Comparison of ENCODE assay signal across 22 cellular contexts in genomic region chr2:132477962-132478361, GRCh38.
DNase-seq lines count a peak whose midpoint lies in the region; ATAC-seq and TF ChIP-seq lines count a peak whose summit lies in the region.
"Had no signal": no experiment of that assay in that cellular context is flagged by ENCODE, and none has a peak within 500 bp of the region (broad histone marks: within the 10 kb centered on the region; RNA-seq: fewer than 3 reads in every experiment).

No MANE protein-coding gene starts in this region.

- peak overlapping the region; percentile 79 for H3K27ac ChIP-seq in SK-N-MC
- H3K27ac ChIP-seq in gastrocnemius medialis, result no peak overlapping the region
- H3K27ac ChIP-seq: esophagus muscularis mucosa, heart left ventricle, RWPE1 had no signal

- H3K4me3 ChIP-seq in SK-N-MC, result peak overlapping the region; percentile 52
- H3K4me3 ChIP-seq in fibroblast of mammary gland (ENCODE audit: control insufficient read depth, low read depth, low read length), result no peak overlapping the region
- H3K4me3 ChIP-seq in gastrocnemius medialis, result no peak overlapping the region
- H3K4me3 ChIP-seq: esophagus muscularis mucosa, GM12878, heart left ventricle had no signal

- CTCF ChIA-PET in activated naive CD4-positive, alpha-beta T cell treated with anti-CD3 and anti-CD28 coated beads, Interleukin-2, amount 10 ng/mL, durations not matched to agents 7 days and 5 days (lab: Charles Lee), result no interaction called here

- no peak for TF ChIP-seq POLR2A in gastrocnemius medialis (IDR thresholded peaks at IDR 0.05)

- ATAC-seq in gastrocnemius medialis, result no peak
- ATAC-seq: activated CD4-positive, CD25-positive, alpha-beta regulatory T cell treated with anti-CD3 and anti-CD28 coated beads, Interleukin-2, amount 50 U/mL, for 24 hours; activated CD8-positive, alpha-beta T cell treated with anti-CD3 and anti-CD28 coated beads, Interleukin-2, amount 10 ng/mL, durations not matched to agents 7 days and 5 days; GM12878 had no signal

- peaks cover 13% of the 10 kb centered on the region for H3K9me3 Mint-ChIP-seq in activated naive CD4-positive, alpha-beta T cell treated with anti-CD3 and anti-CD28 coated beads, Interleukin-2, amount 10 ng/mL, durations not matched to agents 7 days and 5 days

- no peak overlapping the region for H3K4me3 Mint-ChIP-seq in activated naive CD4-positive, alpha-beta T cell treated with anti-CD3 and anti-CD28 coated beads, Interleukin-2, amount 10 ng/mL, durations not matched to agents 7 days and 5 days
- H3K4me3 Mint-ChIP-seq: activated CD8-positive, alpha-beta T cell treated with anti-CD3 and anti-CD28 coated beads, Interleukin-2, amount 10 ng/mL, durations not matched to agents 7 days and 5 days had no signal

- no peaks in the 10 kb centered on the region for H3K27me3 Mint-ChIP-seq in activated naive CD4-positive, alpha-beta T cell treated with anti-CD3 and anti-CD28 coated beads, Interleukin-2, amount 10 ng/mL, durations not matched to agents 7 days and 5 days

- no peak for TF ChIP-seq CTCF in fibroblast of mammary gland (conservative IDR thresholded peaks at IDR 0.05; ENCODE audit: control insufficient read depth, insufficient read depth, low read depth, low read length)
- no peak for TF ChIP-seq CTCF in gastrocnemius medialis (IDR thresholded peaks at IDR 0.05 in 4 of 5, conservative IDR thresholded peaks at IDR 0.05 in 1 of 5)

- H3K9ac ChIP-seq in SK-N-MC (ENCODE audit: insufficient read length), result no peak overlapping the region

- H3K9me3 ChIP-seq in SK-N-MC (ENCODE audit: low read depth, low read length) (no peaks in the 10 kb centered on the region), gastrocnemius medialis (no peaks in the 10 kb centered on the region)
- H3K9me3 ChIP-seq: esophagus muscularis mucosa, heart left ventricle had no signal

- DNase-seq in EH (ENCODE audit: low read depth), result peak; percentile 80
- peak; percentile 81 for DNase-seq in SK-N-MC (ENCODE audit: low read depth, low spot score)
- peak; percentile 88 for DNase-seq in fibroblast of mammary gland (ENCODE audit: low read depth)
- peak; percentile 48 for DNase-seq in stromal cell of bone marrow (ENCODE audit: low read depth)
- no peak for DNase-seq in gastrocnemius medialis
- no peak for DNase-seq in activated naive CD4-positive, alpha-beta T cell treated with anti-CD3 and anti-CD28 coated beads, Interleukin-2, amount 10 ng/mL, durations not matched to agents 7 days and 5 days
- no peak for DNase-seq in effector CD4-positive, alpha-beta T cell
- DNase-seq: activated CD8-positive, alpha-beta T cell treated with anti-CD3 and anti-CD28 coated beads, Interleukin-2, amount 10 ng/mL, durations not matched to agents 7 days and 5 days; activated T-cell treated with anti-CD3 and anti-CD28 coated beads, Interleukin-2, amount 50 U/mL, for 1 hour; amygdala; cerebellar nuclear complex; effector memory CD4-positive, alpha-beta T cell; GDM1; heart left ventricle; KBM-7; MV-4-11; NCI-H2029; NCI-H446 had no signal

- no peak overlapping the region for H3K27ac Mint-ChIP-seq in activated naive CD4-positive, alpha-beta T cell treated with anti-CD3 and anti-CD28 coated beads, Interleukin-2, amount 10 ng/mL, durations not matched to agents 7 days and 5 days
- H3K27ac Mint-ChIP-seq: activated CD8-positive, alpha-beta T cell treated with anti-CD3 and anti-CD28 coated beads, Interleukin-2, amount 10 ng/mL, durations not matched to agents 7 days and 5 days had no signal

- intact Hi-C loops in gastrocnemius medialis (cut with DNase I; ENCODE audit: low total_unique reads), result no loop called here

- no peaks in the 10 kb centered on the region for H3K4me1 ChIP-seq in gastrocnemius medialis
- H3K4me1 ChIP-seq: esophagus muscularis mucosa, heart left ventricle had no signal

- no peaks in the 10 kb centered on the region for H3K4me1 Mint-ChIP-seq in activated naive CD4-positive, alpha-beta T cell treated with anti-CD3 and anti-CD28 coated beads, Interleukin-2, amount 10 ng/mL, durations not matched to agents 7 days and 5 days

- no peaks in the 10 kb centered on the region for H3K27me3 ChIP-seq in gastrocnemius medialis
- H3K27me3 ChIP-seq: esophagus muscularis mucosa, heart left ventricle had no signal

- H3K36me3 ChIP-seq in SK-N-MC (ENCODE audit: insufficient read depth, low read length) (no peaks in the 10 kb centered on the region), gastrocnemius medialis (no peaks in the 10 kb centered on the region)
- H3K36me3 ChIP-seq: esophagus muscularis mucosa, heart left ventricle had no signal

- in situ Hi-C loops in gastrocnemius medialis (cut with MboI; ENCODE audit: low sequenced_read_pairs in 4 of 4), result no loop called here

- H3K36me3 Mint-ChIP-seq in activated naive CD4-positive, alpha-beta T cell treated with anti-CD3 and anti-CD28 coated beads, Interleukin-2, amount 10 ng/mL, durations not matched to agents 7 days and 5 days, result no peaks in the 10 kb centered on the region

Comparison
In these comparisons a context has a peak if more than half of its experiments do, and no peak if none do; other contexts are left out.
1. DNase-seq: peak in EH (single experiment), SK-N-MC (single experiment), fibroblast of mammary gland (single experiment) and stromal cell of bone marrow (single experiment); none in gastrocnemius medialis (0 of 2), activated naive CD4-positive, alpha-beta T cell treated with anti-CD3 and anti-CD28 coated beads, Interleukin-2, amount 10 ng/mL, durations not matched to agents 7 days and 5 days (single experiment) and effector CD4-positive, alpha-beta T cell (single experiment).